15 cellular contexts compared by ENCODE assay signal in genomic region chr4:168558587-168558986, GRCh38.
DNase-seq lines count a peak whose midpoint lies in the region; ATAC-seq and TF ChIP-seq lines count a peak whose summit lies in the region.
"Had no signal": no experiment of that assay in that cellular context is flagged by ENCODE, and none has a peak within 500 bp of the region (broad histone marks: within the 10 kb centered on the region; RNA-seq: fewer than 3 reads in every experiment).

No MANE protein-coding gene starts in this region.

- H3K27ac Mint-ChIP-seq in HFFc6 (peak overlapping the region; percentile 67), WTC11 (no peak overlapping the region)
- H3K27ac Mint-ChIP-seq: natural killer cell treated with Interleukin-12 subunit alpha and Interleukin-12 subunit beta and Interleukin-15 and Interleukin-18, amount 100 ng/mL, for 72 hours had no signal

- no peak overlapping the region for H2AFZ ChIP-seq in mesenchymal stem cell (ENCODE audit: low read depth, low read length)

- no peak overlapping the region for H2BK120ac ChIP-seq in mesenchymal stem cell (ENCODE audit: low read depth, low read length)

- TF ChIP-seq CTCF in HFFc6 (IDR thresholded peaks at IDR 0.05) (no peak), WTC11 (IDR thresholded peaks at IDR 0.05) (no peak), gastroesophageal sphincter (IDR thresholded peaks at IDR 0.05) (no peak), tibial artery (IDR thresholded peaks at IDR 0.05) (no peak)

- H3K4me2 ChIP-seq in skeletal muscle satellite cell (ENCODE audit: low read length) (no peak overlapping the region), mesenchymal stem cell (ENCODE audit: low read length, poor library complexity, severe bottlenecking) (no peak overlapping the region)

- no peak for TF ChIP-seq POLR2A in gastroesophageal sphincter (IDR thresholded peaks at IDR 0.05)

- H3K18ac ChIP-seq in mesenchymal stem cell (ENCODE audit: low read depth in 1 of 2, low read length in 2 of 2): no peak overlapping the region

- ATAC-seq in WTC11 (peak; percentile 48; the same call in 1 of the 2 replicates), gastroesophageal sphincter (peak; percentile 31), GM21723 (IDR thresholded peaks at IDR 0.05; ENCODE audit: unreplicated experiment) (no peak)

- peak overlapping the region; percentile 38; the same call in 1 of the 2 replicates for H3K4me3 Mint-ChIP-seq in HFFc6
- no peak overlapping the region for H3K4me3 Mint-ChIP-seq in WTC11
- H3K4me3 Mint-ChIP-seq: natural killer cell treated with Interleukin-12 subunit alpha and Interleukin-12 subunit beta and Interleukin-15 and Interleukin-18, amount 100 ng/mL, for 72 hours had no signal

- H3K4me1 Mint-ChIP-seq in HFFc6 (ENCODE audit: low read depth) (peaks cover 71% of the 10 kb centered on the region), WTC11 (peaks cover 19% of the 10 kb centered on the region)

- no peak overlapping the region for H3K4me3 ChIP-seq in gastroesophageal sphincter
- no peak overlapping the region for H3K4me3 ChIP-seq in skeletal muscle satellite cell (ENCODE audit: low read length)
- H3K4me3 ChIP-seq in tibial artery: no peak overlapping the region
- no peak overlapping the region for H3K4me3 ChIP-seq in mesenchymal stem cell (ENCODE audit: insufficient read depth in 1 of 2, low read depth in 1 of 2, low read length in 2 of 2)
- H3K4me3 ChIP-seq: sigmoid colon had no signal

- H3K27me3 ChIP-seq in gastroesophageal sphincter: no peaks in the 10 kb centered on the region
- H3K27me3 ChIP-seq in skeletal muscle satellite cell (ENCODE audit: control insufficient read depth, insufficient read depth, low read length): no peaks in the 10 kb centered on the region
- H3K27me3 ChIP-seq in tibial artery: no peaks in the 10 kb centered on the region
- H3K27me3 ChIP-seq in mesenchymal stem cell (ENCODE audit: control insufficient read depth in 1 of 2, insufficient read depth in 1 of 2, low read length in 2 of 2): no peaks in the 10 kb centered on the region
- H3K27me3 ChIP-seq: sigmoid colon had no signal

- no peak overlapping the region for H3K23ac ChIP-seq in mesenchymal stem cell (ENCODE audit: low read length in 2 of 2)

- H3K27ac ChIP-seq in gastroesophageal sphincter: no peak overlapping the region
- no peak overlapping the region for H3K27ac ChIP-seq in tibial artery
- no peak overlapping the region for H3K27ac ChIP-seq in mesenchymal stem cell (ENCODE audit: low read length, poor library complexity, severe bottlenecking)
- H3K27ac ChIP-seq: sigmoid colon had no signal

- no peak overlapping the region for H3K14ac ChIP-seq in mesenchymal stem cell (ENCODE audit: low read length in 2 of 2)

- POLR2A ChIA-PET in WTC11 (lab: Charles Lee): no interaction called here

- H3K36me3 Mint-ChIP-seq in HFFc6 (ENCODE audit: low read depth): peaks cover 4% of the 10 kb centered on the region
- no peaks in the 10 kb centered on the region for H3K36me3 Mint-ChIP-seq in WTC11
- H3K36me3 Mint-ChIP-seq: natural killer cell treated with Interleukin-12 subunit alpha and Interleukin-12 subunit beta and Interleukin-15 and Interleukin-18, amount 100 ng/mL, for 72 hours had no signal

- no peak overlapping the region for H2BK12ac ChIP-seq in mesenchymal stem cell (ENCODE audit: low read length in 2 of 2)

- no peak overlapping the region for H2BK15ac ChIP-seq in mesenchymal stem cell (ENCODE audit: low read depth, poor library complexity, severe bottlenecking)

- no peaks in the 10 kb centered on the region for H3K79me1 ChIP-seq in mesenchymal stem cell (replicated peaks; ENCODE audit: low read length, poor library complexity, severe bottlenecking)

- no peak overlapping the region for H2AK5ac ChIP-seq in mesenchymal stem cell (ENCODE audit: low read length, severe bottlenecking)

- H4K91ac ChIP-seq in mesenchymal stem cell (ENCODE audit: low read length): no peak overlapping the region

- no peak for TF ChIP-seq EP300 in gastroesophageal sphincter (IDR thresholded peaks at IDR 0.05)

- no peaks in the 10 kb centered on the region for H3K9me3 Mint-ChIP-seq in HFFc6
- peaks cover 4% of the 10 kb centered on the region; the same call in 1 of the 2 replicates for H3K9me3 Mint-ChIP-seq in WTC11
- H3K9me3 Mint-ChIP-seq: natural killer cell treated with Interleukin-12 subunit alpha and Interleukin-12 subunit beta and Interleukin-15 and Interleukin-18, amount 100 ng/mL, for 72 hours had no signal

- peak overlapping the region; percentile 25 for H3K9ac ChIP-seq in skeletal muscle satellite cell (ENCODE audit: low read depth, low read length)
- no peak overlapping the region for H3K9ac ChIP-seq in mesenchymal stem cell (ENCODE audit: low read length)

- no peak overlapping the region for H2BK5ac ChIP-seq in mesenchymal stem cell (ENCODE audit: low read depth, low read length, poor library complexity, severe bottlenecking)

- H3K9me3 ChIP-seq in gastroesophageal sphincter: no peaks in the 10 kb centered on the region
- H3K9me3 ChIP-seq in skeletal muscle satellite cell (replicated peaks; ENCODE audit: low read length): no peaks in the 10 kb centered on the region
- no peaks in the 10 kb centered on the region for H3K9me3 ChIP-seq in tibial artery
- no peaks in the 10 kb centered on the region for H3K9me3 ChIP-seq in mesenchymal stem cell (ENCODE audit: control insufficient read depth, low read length)
- H3K9me3 ChIP-seq: sigmoid colon had no signal

- peaks cover 2% of the 10 kb centered on the region; the same call in 1 of the 2 replicates for H3K27me3 Mint-ChIP-seq in HFFc6 (ENCODE audit: insufficient read depth)
- H3K27me3 Mint-ChIP-seq in WTC11 (ENCODE audit: low read depth): peaks cover 10% of the 10 kb centered on the region

- H4K8ac ChIP-seq in mesenchymal stem cell (ENCODE audit: low read length): no peak overlapping the region

- intact Hi-C loops in tibial artery (cut with DNase I; ENCODE audit: low total_unique reads): no loop called here

- no peak overlapping the region for H3K4ac ChIP-seq in mesenchymal stem cell (ENCODE audit: low read depth in 1 of 2, low read length in 2 of 2)

- 86 to 100% methylated on average over 1 of the region's 2 CpGs for WGBS in gastroesophageal sphincter (ENCODE audit: low coverage in 1 of 2), 2 donors
- 100% methylated on average over 1 of the region's 2 CpGs for WGBS in mesenchymal stem cell

- DNase-seq in HFFc6 (peak; percentile 15), WTC11 (ENCODE audit: low spot score) (no peak), NCI-H748 treated with DMSO at 0.1 percent for 48 hours (lab: John Stamatoyannopoulos, UW) (no peak), tibial artery (no peak), mesenchymal stem cell (no peak)
- DNase-seq: activated CD4-positive, alpha-beta T cell treated with anti-CD3 and anti-CD28 coated beads, Interleukin-2, amount 50 U/mL, for 1 hour; central memory CD4-positive, alpha-beta T cell; islet precursor cell; sigmoid colon; substantia nigra; T-helper 2 cell had no signal

- CTCF ChIA-PET in WTC11 (lab: Charles Lee): no interaction called here

- H3K4me1 ChIP-seq in gastroesophageal sphincter (peaks cover 5 to 20% (median 9%) of the 10 kb centered on the region in 3 donors), skeletal muscle satellite cell (ENCODE audit: control insufficient read depth, insufficient read depth, low read length) (peaks cover 56% of the 10 kb centered on the region), tibial artery (peaks cover 0 to 14% (median 5%) of the 10 kb centered on the region in 4 donors), mesenchymal stem cell (ENCODE audit: control insufficient read depth, insufficient read depth, low read depth, low read length) (peaks cover 12% of the 10 kb centered on the region)

- H3K36me3 ChIP-seq in gastroesophageal sphincter (no peaks in the 10 kb centered on the region), skeletal muscle satellite cell (ENCODE audit: insufficient read depth, low read length) (no peaks in the 10 kb centered on the region), tibial artery (no peaks in the 10 kb centered on the region), mesenchymal stem cell (ENCODE audit: control insufficient read depth in 1 of 2, insufficient read depth in 2 of 2, low read depth in 1 of 2, low read length in 2 of 2) (no peaks in the 10 kb centered on the region)
- H3K36me3 ChIP-seq: sigmoid colon had no signal

TF ChIP-seq in WTC11, 78 proteins besides CTCF, POLR2A, EP300 and RAD21:
- TF ChIP-seq ZNF317 (CRISPR knock-in tag; IDR thresholded peaks at IDR 0.05; ENCODE audit: borderline replicate concordance, low read depth): no peak
